ENCODE assay signal across 9 cellular contexts in the genomic region with DNA sequence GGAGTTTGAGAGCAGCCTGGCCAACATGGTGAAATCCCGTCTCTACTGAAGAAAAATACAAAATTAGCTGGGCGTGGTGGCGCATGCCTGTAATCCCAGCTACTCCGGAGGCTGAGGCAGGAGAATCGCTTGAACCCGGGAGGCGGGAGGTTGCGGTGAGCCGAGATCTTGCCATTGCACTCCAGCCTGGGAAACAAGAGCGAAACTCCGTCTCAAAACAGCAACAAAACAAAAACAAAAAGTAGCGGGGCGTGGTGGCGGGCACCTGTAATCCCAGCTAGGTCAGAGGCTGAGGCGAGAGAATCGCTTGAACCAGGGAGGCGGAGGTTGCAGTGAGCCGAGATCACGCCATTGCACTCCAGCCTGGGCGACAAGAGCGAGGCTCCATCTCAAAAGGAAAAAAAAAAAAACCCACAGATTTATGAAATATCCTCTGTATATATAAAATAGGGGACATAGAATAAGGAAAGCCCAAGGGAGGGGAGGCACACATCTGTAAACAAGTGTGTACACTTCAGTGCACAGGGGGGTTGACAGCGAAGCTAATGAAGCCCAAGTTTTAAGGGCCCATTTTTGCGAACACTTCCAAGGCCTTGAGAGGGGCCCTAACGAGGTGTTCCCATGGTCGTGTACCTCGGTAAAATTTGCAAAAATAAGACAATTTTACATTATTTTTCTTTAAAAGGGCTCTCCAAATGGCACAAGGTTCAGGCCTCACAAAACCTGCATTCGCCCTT. TPM values are rescaled to one million over a fixed set of nuclear protein-coding genes. Genes with fewer than 3 reads are reported as not detected.
A peak's percentile ranks its signal among the peaks of the same experiment; 100 is the strongest.
DNase-seq lines count a peak whose midpoint lies in the region; ATAC-seq and TF ChIP-seq lines count a peak whose summit lies in the region.
"Not testable (repeated sequence)": the region's sequence is repeated elsewhere in the genome, so short reads cannot be mapped to it uniquely, and the experiment has no call there.
"Had no signal": no experiment of that assay in that cellular context is flagged by ENCODE, and none has a peak within 500 bp of the region (broad histone marks: within the 10 kb centered on the region; RNA-seq: fewer than 3 reads in every experiment).

No MANE protein-coding gene starts in this region.

- not testable (repeated sequence) for H3K27me3 ChIP-seq in foreskin keratinocyte; aorta (ENCODE audit: control insufficient read depth in 1 of 2, insufficient read depth in 2 of 2, low read length in 1 of 2)

- H3K4me3 ChIP-seq in NB4 (ENCODE audit: low read depth, low read length), result peak overlapping the region; percentile 91
- peak overlapping the region; percentile 81 for H3K4me3 ChIP-seq in retinal pigment epithelial cell (ENCODE audit: low read length)
- peak overlapping the region; percentile 59 to 94 for H3K4me3 ChIP-seq in aorta (ENCODE audit: low read length in 2 of 2)

- H3K9me3 Mint-ChIP-seq in activated B cell treated with CpG ODN at 0.5 μM for 24 hours; MCF 10A (ENCODE audit: unreplicated experiment); memory B cell: not testable (repeated sequence)

- BruUV-seq in MCF 10A (replicated peaks; lab: Mats Ljungman, UMichigan), result TSS peak; percentile 77

- H3K9ac ChIP-seq in ES-I3 (ENCODE audit: low read depth, low read length), result peak overlapping the region; percentile 71

- WGBS in aorta, 2 donors, result 71 to 72% methylated on average over 27 of the region's 27 CpGs

- not testable (repeated sequence) for TF ChIP-seq CTCF in NB4 (IDR thresholded peaks at IDR 0.05; ENCODE audit: low read depth, low read length); activated B cell treated with CpG ODN at 0.5 μM for 24 hours (IDR thresholded peaks at IDR 0.05); MCF 10A (IDR thresholded peaks at IDR 0.05; ENCODE audit: unreplicated experiment); foreskin keratinocyte (conservative IDR thresholded peaks at IDR 0.05); retinal pigment epithelial cell (conservative IDR thresholded peaks at IDR 0.05; ENCODE audit: low read depth, low read length)

- H3K27ac ChIP-seq in foreskin keratinocyte, result peak overlapping the region; percentile 82
- not testable (repeated sequence) for H3K27ac ChIP-seq in aorta (ENCODE audit: low read depth in 1 of 2, low read length in 2 of 2)

- POLR2A ChIA-PET in activated B cell treated with CpG ODN at 0.5 μM for 24 hours (lab: Charles Lee), result interaction anchor here (0.9 to 1.1 kb wide), 3 partner anchors 11 to 53 kb away, joined by 3 to 5 read pairs (median 4); no protein-coding TSS in a partner anchor
- POLR2A ChIA-PET in MCF 10A (lab: Yijun Ruan, JAX), result interaction anchor here (0.6 to 1.5 kb wide), 5 partner anchors 8 to 170 kb away, joined by 3 to 5 read pairs (median 4); partner anchors contain the start of gene TNFSF13B

- H3K36me3 Mint-ChIP-seq in activated B cell treated with CpG ODN at 0.5 μM for 24 hours (ENCODE audit: low read depth); MCF 10A (ENCODE audit: insufficient read depth, unreplicated experiment); memory B cell: not testable (repeated sequence)

- CTCF ChIA-PET in activated B cell treated with CpG ODN at 0.5 μM for 24 hours (lab: Charles Lee), result not testable (repeated sequence)
- CTCF ChIA-PET in MCF 10A (lab: Yijun Ruan, JAX), result interaction anchor here (0.6 to 2.4 kb wide), 4 partner anchors 10 to 61 kb away, joined by 3 to 5 read pairs (median 4); no protein-coding TSS in a partner anchor

- not testable (repeated sequence) for H3K36me3 ChIP-seq in ES-I3 (ENCODE audit: insufficient read depth, low read length); aorta (ENCODE audit: control insufficient read depth in 1 of 2, insufficient read depth in 2 of 2, low read length in 1 of 2)

- not testable (repeated sequence) for H3K27me3 Mint-ChIP-seq in activated B cell treated with CpG ODN at 0.5 μM for 24 hours; MCF 10A (ENCODE audit: insufficient read depth, unreplicated experiment); memory B cell

- TF ChIP-seq POLR2A in NB4 (IDR thresholded peaks at IDR 0.05; ENCODE audit: extremely low read depth, insufficient read length), result not testable (repeated sequence)

- H3K4me1 Mint-ChIP-seq in activated B cell treated with CpG ODN at 0.5 μM for 24 hours, result peaks cover 73% of the 10 kb centered on the region
- H3K4me1 Mint-ChIP-seq in MCF 10A (ENCODE audit: insufficient read depth, unreplicated experiment), result peaks cover 21% of the 10 kb centered on the region
- peaks cover 30% of the 10 kb centered on the region for H3K4me1 Mint-ChIP-seq in memory B cell

- H3K27ac Mint-ChIP-seq in activated B cell treated with CpG ODN at 0.5 μM for 24 hours (peak overlapping the region; percentile 96), MCF 10A (ENCODE audit: low read depth, unreplicated experiment) (peak overlapping the region; percentile 99), memory B cell (peak overlapping the region; percentile 97)

- ATAC-seq in activated B cell treated with CpG ODN at 0.5 μM for 24 hours (ENCODE audit: low read depth); foreskin keratinocyte; memory B cell (ENCODE audit: low read depth): not testable (repeated sequence)
- ATAC-seq in aorta (ENCODE audit: low FRiP score), result peak; percentile 3

- not testable (repeated sequence) for H3K4me1 ChIP-seq in ES-I3 (ENCODE audit: insufficient read depth, low read length); aorta (ENCODE audit: control insufficient read depth in 1 of 2, insufficient read depth in 2 of 2, low read length in 2 of 2)
- peaks cover 15% of the 10 kb centered on the region for H3K4me1 ChIP-seq in foreskin keratinocyte

- H3K4me3 Mint-ChIP-seq in activated B cell treated with CpG ODN at 0.5 μM for 24 hours (peak overlapping the region; percentile 96), MCF 10A (ENCODE audit: unreplicated experiment) (peak overlapping the region; percentile 97), memory B cell (peak overlapping the region; percentile 98)

- DNase-seq in NB4 (ENCODE audit: low read depth); activated B cell treated with CpG ODN at 0.5 μM for 24 hours; MCF 10A (ENCODE audit: unreplicated experiment); foreskin keratinocyte; memory B cell (ENCODE audit: low spot score in 2 of 2); retinal pigment epithelial cell (ENCODE audit: low read depth); aorta: not testable (repeated sequence)

- H3K9me3 ChIP-seq in ES-I3 (ENCODE audit: control insufficient read depth, insufficient read depth, low read length); aorta (ENCODE audit: control insufficient read depth, low read length): not testable (repeated sequence)

- intact Hi-C loops in activated B cell treated with CpG ODN at 0.5 μM for 24 hours (cut with micrococcal nuclease), result loop anchor here (1.0 to 5.0 kb wide), 5 partner anchors 10 to 1650 kb away; partner anchors contain the start of genes ARGLU1 and TNFSF13B
- intact Hi-C loops in MCF 10A (cut with micrococcal nuclease); aorta (cut with DNase I): not testable (repeated sequence)

RNA-seq across cellular contexts. Expression of gene ABHD13, which starts 0.7 kb away (rescaled TPM):
- total RNA-seq in activated B cell treated with CpG ODN at 0.5 μM for 24 hours, result 9.4 and 10.9 TPM in 2 replicates
- 6.2 and 6.6 TPM in 2 replicates for total RNA-seq in MCF 10A (2022)
- total RNA-seq in foreskin keratinocyte, result 7.0 TPM in 2 replicates
- polyA plus RNA-seq in foreskin keratinocyte, result 3.3 and 3.8 TPM in 2 replicates
- 10 to 100 TPM; 11.1 to 11.5 TPM for total RNA-seq in aorta
- polyA plus RNA-seq in aorta, result 1 to 10 TPM; 4.0 to 6.4 TPM

RNA-seq across cellular contexts. Expression of gene LIG4, which starts 2.1 kb away (rescaled TPM):
- 12.1 and 14.8 TPM in 2 replicates for total RNA-seq in activated B cell treated with CpG ODN at 0.5 μM for 24 hours
- total RNA-seq in MCF 10A (2022), result 17.7 and 18.2 TPM in 2 replicates
- total RNA-seq in foreskin keratinocyte, result 12.1 and 12.2 TPM in 2 replicates
- polyA plus RNA-seq in foreskin keratinocyte, result 2.7 and 3.3 TPM in 2 replicates
- total RNA-seq in aorta, result 10 to 100 TPM; 10.3 to 12.7 TPM
- 1 to 10 TPM; 4.3 to 8.9 TPM for polyA plus RNA-seq in aorta

RNA-seq across cellular contexts. Expression of gene TNFSF13B, which starts 52.0 kb away (rescaled TPM):
- total RNA-seq in activated B cell treated with CpG ODN at 0.5 μM for 24 hours, result 1.7 and 2.7 TPM in 2 replicates
- total RNA-seq in MCF 10A (2022), result 2.5 and 3.3 TPM in 2 replicates
- total RNA-seq in foreskin keratinocyte, result 0.07 and 0.17 TPM in 2 replicates
- 0.09 and 0.13 TPM in 2 replicates for polyA plus RNA-seq in foreskin keratinocyte
- 10 to 100 TPM in 1 of 2 donors, 1 to 10 TPM in 1; 8.5 to 25.7 TPM for total RNA-seq in aorta
- polyA plus RNA-seq in aorta, result 10 to 100 TPM in 1 of 2 donors, 1 to 10 TPM in 1; 1.3 to 15.4 TPM
- total RNA-seq: G401 had no signal
